In the genomic region with DNA sequence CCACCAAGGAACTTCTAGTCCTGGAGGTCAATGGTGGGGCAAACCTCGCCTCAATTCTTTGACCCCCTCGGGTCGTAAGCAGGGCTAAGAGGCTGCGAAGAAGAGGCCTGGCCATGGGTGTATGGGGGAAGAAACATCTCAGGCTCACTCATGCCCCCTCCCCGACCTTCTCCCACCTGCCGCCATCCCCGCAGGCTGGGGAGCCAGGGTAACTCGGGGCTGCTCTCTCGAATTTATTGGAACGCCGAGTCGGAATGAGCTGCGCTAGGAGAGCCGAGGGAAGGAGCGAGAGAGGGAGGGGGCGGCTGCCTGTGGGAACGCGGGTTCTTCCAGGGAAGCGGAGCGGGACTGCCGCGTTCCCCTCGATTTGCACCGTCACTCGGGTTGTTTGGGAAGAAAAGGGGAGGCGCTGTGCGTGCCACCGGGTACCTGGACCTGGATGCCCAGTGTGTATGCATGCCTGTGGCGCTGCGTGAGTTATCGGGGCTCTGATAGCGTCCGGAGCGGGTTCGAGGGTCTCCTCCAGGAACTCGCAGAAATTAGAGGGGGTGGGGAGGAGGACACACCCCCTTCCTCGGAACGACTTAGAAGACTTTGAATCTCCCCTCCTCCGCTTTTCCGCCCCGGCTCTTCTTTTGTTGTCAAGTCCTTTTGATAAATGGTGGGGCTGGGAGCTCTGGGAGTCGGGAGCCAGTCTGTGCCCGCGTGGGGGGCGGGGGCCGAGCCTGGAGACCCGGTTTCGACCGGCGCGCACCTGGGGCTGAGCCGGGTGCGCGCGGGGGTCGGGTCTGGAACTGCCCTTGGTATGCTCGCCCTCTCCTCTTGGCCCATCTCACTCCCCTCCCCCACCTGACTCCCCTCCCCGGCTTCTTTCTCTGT, we compare ENCODE assay signal across 8 cellular contexts. TPM values are rescaled to one million over a fixed set of nuclear protein-coding genes. Genes with fewer than 3 reads are reported as not detected.
DNase-seq lines count a peak whose midpoint lies in the region; ATAC-seq and TF ChIP-seq lines count a peak whose summit lies in the region.

No MANE protein-coding gene starts in this region.

- H3K4me3 ChIP-seq in mesendoderm (ENCODE audit: low read length): no peak overlapping the region
- peak overlapping the region; percentile 39 to 86 (median 82) for H3K4me3 ChIP-seq in upper lobe of left lung

- peak in 1 of 4 donors; percentile 23 for TF ChIP-seq POLR2A in upper lobe of left lung (IDR thresholded peaks at IDR 0.05)

- no peaks in the 10 kb centered on the region for H3K36me3 ChIP-seq in mesendoderm (ENCODE audit: control insufficient read depth, insufficient read depth, low read length)
- peaks cover 0 to 13% (median 6%) of the 10 kb centered on the region in 4 donors for H3K36me3 ChIP-seq in upper lobe of left lung

- H3K79me1 ChIP-seq in mesendoderm (ENCODE audit: low read length): no peaks in the 10 kb centered on the region

- H3K9me3 Mint-ChIP-seq in dendritic cell treated with granulocyte-macrophage colony-stimulating factor and Interleukin-4, amounts not matched to agents 40 ng/mL and 50 ng/mL, for 4 days: no peaks in the 10 kb centered on the region

- DNase-seq in Right ventricle myocardium superior (peak; percentile 48), Right ventricle myocardium inferior (ENCODE audit: missing footprints) (no peak), NCI-H774 (lab: John Stamatoyannopoulos, UW) (peak; percentile 44), mesendoderm (peak; percentile 60), upper lobe of left lung (peak; percentile 54 to 89), cerebellum (ENCODE audit: low spot score) (no peak)

- no peak overlapping the region for H3K4ac ChIP-seq in mesendoderm (ENCODE audit: low read depth, low read length)

- no peak overlapping the region for H4K8ac ChIP-seq in mesendoderm (ENCODE audit: low read depth, low read length)

- peaks cover 51% of the 10 kb centered on the region for H3K27me3 ChIP-seq in mesendoderm (ENCODE audit: insufficient read depth, low read length, poor library complexity)
- H3K27me3 ChIP-seq in upper lobe of left lung: peaks cover 0 to 13% (median 2%) of the 10 kb centered on the region in 4 donors

- H3K79me2 ChIP-seq in mesendoderm (ENCODE audit: control insufficient read depth, insufficient read depth, low read length): no peaks in the 10 kb centered on the region

- H3K23ac ChIP-seq in mesendoderm (ENCODE audit: low read length): no peak overlapping the region

- H3K4me1 Mint-ChIP-seq in dendritic cell treated with granulocyte-macrophage colony-stimulating factor and Interleukin-4, amounts not matched to agents 40 ng/mL and 50 ng/mL, for 4 days (ENCODE audit: low read depth): peaks cover 53% of the 10 kb centered on the region

- peak overlapping the region; percentile 73 for H3K56ac ChIP-seq in mesendoderm (ENCODE audit: low read length)

- no peaks in the 10 kb centered on the region for H3K9me3 ChIP-seq in upper lobe of left lung

- H3K27me3 Mint-ChIP-seq in dendritic cell treated with granulocyte-macrophage colony-stimulating factor and Interleukin-4, amounts not matched to agents 40 ng/mL and 50 ng/mL, for 4 days: peaks cover 61% of the 10 kb centered on the region

- no peak overlapping the region for H2AK5ac ChIP-seq in mesendoderm (ENCODE audit: low read length)

- H4K5ac ChIP-seq in mesendoderm (ENCODE audit: low read length): no peak overlapping the region

- H2BK120ac ChIP-seq in mesendoderm (ENCODE audit: low read depth, low read length): no peak overlapping the region

- ATAC-seq in Right ventricle myocardium superior (ENCODE audit: poor library complexity) (no peak), Right ventricle myocardium inferior (no peak), upper lobe of left lung (ENCODE audit: low FRiP score in 2 of 2) (no peak), HG03159 (IDR thresholded peaks at IDR 0.05; ENCODE audit: unreplicated experiment) (no peak)

- peaks cover 52% of the 10 kb centered on the region for H3K36me3 Mint-ChIP-seq in dendritic cell treated with granulocyte-macrophage colony-stimulating factor and Interleukin-4, amounts not matched to agents 40 ng/mL and 50 ng/mL, for 4 days (ENCODE audit: low read depth)

- TF ChIP-seq EP300 in upper lobe of left lung (IDR thresholded peaks at IDR 0.05): no peak

- peak overlapping the region; percentile 83 for H3K4me3 Mint-ChIP-seq in dendritic cell treated with granulocyte-macrophage colony-stimulating factor and Interleukin-4, amounts not matched to agents 40 ng/mL and 50 ng/mL, for 4 days

- no peak overlapping the region for H2BK5ac ChIP-seq in mesendoderm (ENCODE audit: low read length)

- H3K4me2 ChIP-seq in mesendoderm (ENCODE audit: low read length): peak overlapping the region; percentile 71

- WGBS in mesendoderm (ENCODE audit: extremely low coverage, insufficient coverage, low lambda C conversion rate): no CpG with 5 or more reads among the region's 58 CpGs
- 1 to 8% methylated on average over 28 to 53 of the region's 58 CpGs for WGBS in upper lobe of left lung, 2 donors

- H3K4me1 ChIP-seq in mesendoderm (ENCODE audit: control insufficient read depth, low read depth, low read length) (peaks cover 3% of the 10 kb centered on the region), upper lobe of left lung (peaks cover 29 to 58% (median 39%) of the 10 kb centered on the region in 4 donors)

- H3K27ac ChIP-seq in mesendoderm (ENCODE audit: low read depth, low read length) (peak overlapping the region; percentile 21), upper lobe of left lung (peak overlapping the region; percentile 98)

- H2BK15ac ChIP-seq in mesendoderm (replicated peaks; ENCODE audit: low read depth): no peak overlapping the region

- TF ChIP-seq CTCF in upper lobe of left lung (IDR thresholded peaks at IDR 0.05): no peak

- peak overlapping the region; percentile 91 for H3K27ac Mint-ChIP-seq in dendritic cell treated with granulocyte-macrophage colony-stimulating factor and Interleukin-4, amounts not matched to agents 40 ng/mL and 50 ng/mL, for 4 days

- no peak overlapping the region for H3K18ac ChIP-seq in mesendoderm (ENCODE audit: low read length)

- intact Hi-C loops in Right ventricle myocardium superior (cut with DNase I): loop anchor here (10.0 kb wide), 2 partner anchors 371 to 901 kb away; no protein-coding TSS in a partner anchor
- intact Hi-C loops in Right ventricle myocardium inferior (cut with DNase I): loop anchor here (5.0 kb wide), 7 partner anchors 204 to 1604 kb away; no protein-coding TSS in a partner anchor
- intact Hi-C loops in dendritic cell treated with granulocyte-macrophage colony-stimulating factor and Interleukin-4, amounts not matched to agents 40 ng/mL and 50 ng/mL, for 4 days (cut with micrococcal nuclease): loop anchor here (2.0 to 10.0 kb wide), 3 partner anchors 27 to 904 kb away; a partner anchor contains a TSS

- peak overlapping the region; percentile 51 for H3K9ac ChIP-seq in mesendoderm (ENCODE audit: low read length)

RNA-seq across cellular contexts. Expression of a gene that starts 1.8 kb away (rescaled TPM):
- total RNA-seq in Right ventricle myocardium superior (6.8 TPM), Right ventricle myocardium inferior (6.0 TPM), upper lobe of left lung (10 to 100 TPM; 15.0 to 44.6 (median 23.5) TPM), cerebellum (1.2 TPM)
- polyA plus RNA-seq in mesendoderm (2013, experiment 1 of 2): 1.4 TPM
- 1.3 TPM for polyA plus RNA-seq in mesendoderm (2013, experiment 2 of 2)

RNA-seq across cellular contexts. Expression of a gene that starts 28.0 kb away (rescaled TPM):
- total RNA-seq in Right ventricle myocardium superior (26.3 TPM), Right ventricle myocardium inferior (22.3 TPM), upper lobe of left lung (100 to 1,000 TPM in 1 of 6 donors, 10 to 100 TPM in 5; 12.8 to 185 (median 18.1) TPM), cerebellum (0.91 TPM)
- 0.17 TPM for polyA plus RNA-seq in mesendoderm (2013, experiment 1 of 2)
- polyA plus RNA-seq in mesendoderm (2013, experiment 2 of 2): 0.69 TPM

Comparison
In these comparisons a context has a peak if more than half of its experiments do, and no peak if none do; other contexts are left out.
1. DNase-seq: peak in Right ventricle myocardium superior (single experiment), NCI-H774 (single experiment), mesendoderm (single experiment) and upper lobe of left lung (2 of 2); none in Right ventricle myocardium inferior (single experiment) and cerebellum (single experiment).